In genomic region chr2:70643715-70644114, GRCh38 we compare ENCODE assay signal across 9 cellular contexts.
DNase-seq lines count a peak whose midpoint lies in the region; ATAC-seq and TF ChIP-seq lines count a peak whose summit lies in the region.
"Had no signal": no experiment of that assay in that cellular context is flagged by ENCODE, and none has a peak within 500 bp of the region (broad histone marks: within the 10 kb centered on the region; RNA-seq: fewer than 3 reads in every experiment).

No MANE protein-coding gene starts in this region.

- CTCF ChIA-PET in WTC11 (lab: Charles Lee): interaction anchor here (0.6 to 4.9 kb wide), 18 partner anchors 11 to 351 kb away, joined by 3 to 61 read pairs (median 4); partner anchors contain the start of genes SNRPG and TGFA

- H3K4me1 ChIP-seq in MM.1S (ENCODE audit: low read length): 0 out of 2 replicates have a peak, but pooled peaks cover 4% of the 10 kb centered on the region
- no peaks in the 10 kb centered on the region for H3K4me1 ChIP-seq in mucosa of descending colon (ENCODE audit: low read depth)

- no peaks in the 10 kb centered on the region for H3F3A ChIP-seq in MM.1S (ENCODE audit: insufficient read depth, low read length)

- TF ChIP-seq CTCF in MM.1S (IDR thresholded peaks at IDR 0.05; ENCODE audit: low read length): peak; percentile 76
- peak; percentile 69 for TF ChIP-seq CTCF in WTC11 (IDR thresholded peaks at IDR 0.05)
- TF ChIP-seq CTCF in mucosa of descending colon (IDR thresholded peaks at IDR 0.05): peak; percentile 38
- TF ChIP-seq CTCF in omental fat pad (IDR thresholded peaks at IDR 0.05): no peak

- H3K4me1 Mint-ChIP-seq in activated CD4-positive, alpha-beta T cell treated with anti-CD3 and anti-CD28 coated beads, Interleukin-2, amount 10 ng/mL, durations not matched to agents 24 days and 14 days: peaks cover 7% of the 10 kb centered on the region
- H3K4me1 Mint-ChIP-seq in WTC11: peaks cover 2% of the 10 kb centered on the region

- no peaks in the 10 kb centered on the region for H3K9me3 Mint-ChIP-seq in activated CD4-positive, alpha-beta T cell treated with anti-CD3 and anti-CD28 coated beads, Interleukin-2, amount 10 ng/mL, durations not matched to agents 24 days and 14 days
- H3K9me3 Mint-ChIP-seq in WTC11: no peaks in the 10 kb centered on the region

- H2AFZ ChIP-seq in MM.1S (ENCODE audit: low read length): no peak overlapping the region

- H3K4me3 Mint-ChIP-seq in activated CD4-positive, alpha-beta T cell treated with anti-CD3 and anti-CD28 coated beads, Interleukin-2, amount 10 ng/mL, durations not matched to agents 24 days and 14 days: no peak overlapping the region
- no peak overlapping the region for H3K4me3 Mint-ChIP-seq in WTC11

- intact Hi-C loops in activated CD4-positive, alpha-beta T cell treated with anti-CD3 and anti-CD28 coated beads, Interleukin-2, amount 10 ng/mL, durations not matched to agents 24 days and 14 days (cut with micrococcal nuclease): no loop called here
- intact Hi-C loops in mucosa of descending colon (cut with DNase I, micrococcal nuclease): loop anchor here in 1 of 2 donors (10.0 kb wide), 1 partner anchor 339 kb away; the partner anchor contains the start of gene FAM136A

- H3K9ac ChIP-seq in MM.1S (ENCODE audit: low read length): no peak overlapping the region

- H3K79me2 ChIP-seq in MM.1S (ENCODE audit: low read length): no peaks in the 10 kb centered on the region

- POLR2A ChIA-PET in WTC11 (lab: Charles Lee): no interaction called here

- H3K9me2 ChIP-seq in MM.1S (replicated peaks; ENCODE audit: insufficient read depth, low read length): no peaks in the 10 kb centered on the region

- no peak overlapping the region for H3K27ac ChIP-seq in MM.1S (ENCODE audit: low read length)
- H3K27ac ChIP-seq: ovary had no signal

- H3K9me3 ChIP-seq in MM.1S (replicated peaks; ENCODE audit: insufficient read depth, low read length) (no peaks in the 10 kb centered on the region), mucosa of descending colon (no peaks in the 10 kb centered on the region)
- H3K9me3 ChIP-seq: ovary had no signal

- no peaks in the 10 kb centered on the region for H3K27me3 ChIP-seq in MM.1S (replicated peaks; ENCODE audit: insufficient read depth, low read length)
- H3K27me3 ChIP-seq: ovary had no signal

- peak; percentile 62 for DNase-seq in activated CD4-positive, alpha-beta T cell treated with anti-CD3 and anti-CD28 coated beads, Interleukin-2, amount 10 ng/mL, durations not matched to agents 24 days and 14 days
- DNase-seq in activated CD4-positive, alpha-beta T cell treated with anti-CD3 and anti-CD28 coated beads for 1 hour: no peak
- peak; percentile 62 for DNase-seq in MM.1S
- DNase-seq in WTC11 (ENCODE audit: low spot score): peak; percentile 72
- DNase-seq in mucosa of descending colon: peak in 2 of 3 donors; percentile 46 to 55
- DNase-seq in omental fat pad (ENCODE audit: low spot score): no peak
- no peak for DNase-seq in DMS153 treated with DMSO at 0.1 percent for 48 hours (lab: John Stamatoyannopoulos, UW; ENCODE audit: unreplicated experiment)
- DNase-seq: ovary had no signal

- peak; percentile 43 for ATAC-seq in WTC11
- ATAC-seq in mucosa of descending colon: peak; percentile 61
- ATAC-seq in omental fat pad (ENCODE audit: low FRiP score): no peak
- no peak for ATAC-seq in GM19328 (IDR thresholded peaks at IDR 0.05; ENCODE audit: unreplicated experiment)

- H3K36me3 Mint-ChIP-seq in activated CD4-positive, alpha-beta T cell treated with anti-CD3 and anti-CD28 coated beads, Interleukin-2, amount 10 ng/mL, durations not matched to agents 24 days and 14 days (ENCODE audit: low read depth): no peaks in the 10 kb centered on the region
- no peaks in the 10 kb centered on the region for H3K36me3 Mint-ChIP-seq in WTC11

- H3K36me3 ChIP-seq in MM.1S (replicated peaks; ENCODE audit: insufficient read depth, low read length) (no peaks in the 10 kb centered on the region), mucosa of descending colon (ENCODE audit: low read depth) (no peaks in the 10 kb centered on the region)
- H3K36me3 ChIP-seq: ovary had no signal

- H3K4me3 ChIP-seq in MM.1S (ENCODE audit: low read length): no peak overlapping the region
- no peak overlapping the region for H3K4me3 ChIP-seq in mucosa of descending colon
- H3K4me3 ChIP-seq: ovary had no signal

- H3K4me2 ChIP-seq in MM.1S (ENCODE audit: low read depth, low read length): no peak overlapping the region

- H4K20me1 ChIP-seq in MM.1S (ENCODE audit: insufficient read depth, low read length): no peaks in the 10 kb centered on the region

- H3K27me3 Mint-ChIP-seq in activated CD4-positive, alpha-beta T cell treated with anti-CD3 and anti-CD28 coated beads, Interleukin-2, amount 10 ng/mL, durations not matched to agents 24 days and 14 days: peaks cover 1% of the 10 kb centered on the region
- peaks cover 12% of the 10 kb centered on the region for H3K27me3 Mint-ChIP-seq in WTC11 (ENCODE audit: low read depth)

- H3K27ac Mint-ChIP-seq in activated CD4-positive, alpha-beta T cell treated with anti-CD3 and anti-CD28 coated beads, Interleukin-2, amount 10 ng/mL, durations not matched to agents 24 days and 14 days: no peak overlapping the region
- H3K27ac Mint-ChIP-seq in WTC11: no peak overlapping the region

TF ChIP-seq in WTC11, 78 proteins besides CTCF, POLR2A, EP300 and RAD21:
- no peak for TF ChIP-seq CREM (CRISPR knock-in tag; IDR thresholded peaks at IDR 0.05)
- peak; percentile 27; the same call in 1 of the 2 replicates for TF ChIP-seq ZNF121 (CRISPR knock-in tag; IDR thresholded peaks at IDR 0.05)
- no peak for TF ChIP-seq E2F4 (CRISPR knock-in tag; IDR thresholded peaks at IDR 0.05; ENCODE audit: borderline replicate concordance, low read depth)

Comparison
In these comparisons a context has a peak if more than half of its experiments do, and no peak if none do; other contexts are left out.
1. DNase-seq: peak in activated CD4-positive, alpha-beta T cell treated with anti-CD3 and anti-CD28 coated beads, Interleukin-2, amount 10 ng/mL, durations not matched to agents 24 days and 14 days (single experiment), MM.1S (single experiment), WTC11 (single experiment) and mucosa of descending colon (2 of 3); none in activated CD4-positive, alpha-beta T cell treated with anti-CD3 and anti-CD28 coated beads for 1 hour (single experiment), omental fat pad (single experiment) and DMS153 treated with DMSO at 0.1 percent for 48 hours (single experiment).
2. CTCF ChIP-seq: peak in MM.1S (single experiment), WTC11 (single experiment) and mucosa of descending colon (single experiment); none in omental fat pad (0 of 3).
3. ATAC-seq: peak in WTC11 (single experiment) and mucosa of descending colon (single experiment); none in omental fat pad (single experiment) and GM19328 (single experiment).